ENCODE assay signal across 1 cellular context in the genomic region with DNA sequence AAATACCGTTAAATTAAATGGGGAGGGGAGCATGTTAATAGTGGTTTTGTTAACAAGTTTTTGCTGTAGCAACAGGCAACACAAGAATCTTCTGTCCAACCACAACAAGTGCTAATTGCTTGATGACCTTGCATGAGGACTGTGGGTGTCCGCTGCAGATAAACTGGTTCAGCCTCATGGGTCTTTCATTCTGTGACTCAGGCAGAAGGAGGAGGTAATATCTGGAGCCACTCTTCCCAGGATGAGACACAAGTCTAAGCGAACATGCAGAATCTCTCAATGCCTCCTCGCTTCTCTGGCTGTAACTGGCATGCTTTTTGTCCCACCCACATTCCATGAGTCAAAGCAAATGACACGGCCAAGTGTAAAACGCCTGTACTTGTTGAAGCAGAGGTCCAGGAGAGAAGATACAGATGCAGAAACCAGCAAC.
A peak's percentile ranks its signal among the peaks of the same experiment; 100 is the strongest.
TF ChIP-seq lines count a peak whose summit lies in the region.

No MANE protein-coding gene starts in this region.

TF ChIP-seq in K562, 482 proteins besides CTCF, POLR2A, EP300 and RAD21 (continued from another document):
- TF ChIP-seq, protein P1, sequence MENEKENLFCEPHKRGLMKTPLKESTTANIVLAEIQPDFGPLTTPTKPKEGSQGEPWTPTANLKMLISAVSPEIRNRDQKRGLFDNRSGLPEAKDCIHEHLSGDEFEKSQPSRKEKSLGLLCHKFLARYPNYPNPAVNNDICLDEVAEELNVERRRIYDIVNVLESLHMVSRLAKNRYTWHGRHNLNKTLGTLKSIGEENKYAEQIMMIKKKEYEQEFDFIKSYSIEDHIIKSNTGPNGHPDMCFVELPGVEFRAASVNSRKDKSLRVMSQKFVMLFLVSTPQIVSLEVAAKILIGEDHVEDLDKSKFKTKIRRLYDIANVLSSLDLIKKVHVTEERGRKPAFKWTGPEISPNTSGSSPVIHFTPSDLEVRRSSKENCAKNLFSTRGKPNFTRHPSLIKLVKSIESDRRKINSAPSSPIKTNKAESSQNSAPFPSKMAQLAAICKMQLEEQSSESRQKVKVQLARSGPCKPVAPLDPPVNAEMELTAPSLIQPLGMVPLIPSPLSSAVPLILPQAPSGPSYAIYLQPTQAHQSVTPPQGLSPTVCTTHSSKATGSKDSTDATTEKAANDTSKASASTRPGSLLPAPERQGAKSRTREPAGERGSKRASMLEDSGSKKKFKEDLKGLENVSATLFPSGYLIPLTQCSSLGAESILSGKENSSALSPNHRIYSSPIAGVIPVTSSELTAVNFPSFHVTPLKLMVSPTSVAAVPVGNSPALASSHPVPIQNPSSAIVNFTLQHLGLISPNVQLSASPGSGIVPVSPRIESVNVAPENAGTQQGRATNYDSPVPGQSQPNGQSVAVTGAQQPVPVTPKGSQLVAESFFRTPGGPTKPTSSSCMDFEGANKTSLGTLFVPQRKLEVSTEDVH (IDR thresholded peaks at IDR 0.05; ENCODE audit: low read depth, partially characterized antibody), result no peak
- TF ChIP-seq PCBP1 (IDR thresholded peaks at IDR 0.05; ENCODE audit: low read depth, low read length, poor library complexity, severe bottlenecking), result no peak
- no peak for TF ChIP-seq KAT2B (IDR thresholded peaks at IDR 0.05; ENCODE audit: low read depth, low read length)
- TF ChIP-seq, protein P2, sequence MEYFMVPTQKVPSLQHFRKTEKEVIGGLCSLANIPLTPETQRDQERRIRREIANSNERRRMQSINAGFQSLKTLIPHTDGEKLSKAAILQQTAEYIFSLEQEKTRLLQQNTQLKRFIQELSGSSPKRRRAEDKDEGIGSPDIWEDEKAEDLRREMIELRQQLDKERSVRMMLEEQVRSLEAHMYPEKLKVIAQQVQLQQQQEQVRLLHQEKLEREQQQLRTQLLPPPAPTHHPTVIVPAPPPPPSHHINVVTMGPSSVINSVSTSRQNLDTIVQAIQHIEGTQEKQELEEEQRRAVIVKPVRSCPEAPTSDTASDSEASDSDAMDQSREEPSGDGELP (CRISPR knock-in tag; IDR thresholded peaks at IDR 0.05; ENCODE audit: borderline replicate concordance), result no peak
- TF ChIP-seq, protein P3, sequence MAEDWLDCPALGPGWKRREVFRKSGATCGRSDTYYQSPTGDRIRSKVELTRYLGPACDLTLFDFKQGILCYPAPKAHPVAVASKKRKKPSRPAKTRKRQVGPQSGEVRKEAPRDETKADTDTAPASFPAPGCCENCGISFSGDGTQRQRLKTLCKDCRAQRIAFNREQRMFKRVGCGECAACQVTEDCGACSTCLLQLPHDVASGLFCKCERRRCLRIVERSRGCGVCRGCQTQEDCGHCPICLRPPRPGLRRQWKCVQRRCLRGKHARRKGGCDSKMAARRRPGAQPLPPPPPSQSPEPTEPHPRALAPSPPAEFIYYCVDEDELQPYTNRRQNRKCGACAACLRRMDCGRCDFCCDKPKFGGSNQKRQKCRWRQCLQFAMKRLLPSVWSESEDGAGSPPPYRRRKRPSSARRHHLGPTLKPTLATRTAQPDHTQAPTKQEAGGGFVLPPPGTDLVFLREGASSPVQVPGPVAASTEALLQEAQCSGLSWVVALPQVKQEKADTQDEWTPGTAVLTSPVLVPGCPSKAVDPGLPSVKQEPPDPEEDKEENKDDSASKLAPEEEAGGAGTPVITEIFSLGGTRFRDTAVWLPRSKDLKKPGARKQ (CRISPR knock-in tag; IDR thresholded peaks at IDR 0.05), result no peak
- TF ChIP-seq ILK (tag; IDR thresholded peaks at IDR 0.05; ENCODE audit: borderline replicate concordance, low read depth), result no peak
- no peak for TF ChIP-seq FIP1L1 (IDR thresholded peaks at IDR 0.05; ENCODE audit: low read depth, low read length, poor library complexity, severe bottlenecking)
- no peak for TF ChIP-seq U2AF2 (optimal IDR thresholded peaks at IDR 0.05; ENCODE audit: low read depth, low read length)
- no peak for TF ChIP-seq GABPB2 (CRISPR knock-in tag; conservative IDR thresholded peaks at IDR 0.05)
- peak; percentile 35; the same call in 1 of the 2 replicates for TF ChIP-seq BHLHE40 (IDR thresholded peaks at IDR 0.05; ENCODE audit: low read length)
- TF ChIP-seq ZNF561 (CRISPR knock-in tag; conservative IDR thresholded peaks at IDR 0.05), result no peak
- no peak for TF ChIP-seq MECOM (CRISPR knock-in tag; IDR thresholded peaks at IDR 0.05)
- TF ChIP-seq, protein P4, sequence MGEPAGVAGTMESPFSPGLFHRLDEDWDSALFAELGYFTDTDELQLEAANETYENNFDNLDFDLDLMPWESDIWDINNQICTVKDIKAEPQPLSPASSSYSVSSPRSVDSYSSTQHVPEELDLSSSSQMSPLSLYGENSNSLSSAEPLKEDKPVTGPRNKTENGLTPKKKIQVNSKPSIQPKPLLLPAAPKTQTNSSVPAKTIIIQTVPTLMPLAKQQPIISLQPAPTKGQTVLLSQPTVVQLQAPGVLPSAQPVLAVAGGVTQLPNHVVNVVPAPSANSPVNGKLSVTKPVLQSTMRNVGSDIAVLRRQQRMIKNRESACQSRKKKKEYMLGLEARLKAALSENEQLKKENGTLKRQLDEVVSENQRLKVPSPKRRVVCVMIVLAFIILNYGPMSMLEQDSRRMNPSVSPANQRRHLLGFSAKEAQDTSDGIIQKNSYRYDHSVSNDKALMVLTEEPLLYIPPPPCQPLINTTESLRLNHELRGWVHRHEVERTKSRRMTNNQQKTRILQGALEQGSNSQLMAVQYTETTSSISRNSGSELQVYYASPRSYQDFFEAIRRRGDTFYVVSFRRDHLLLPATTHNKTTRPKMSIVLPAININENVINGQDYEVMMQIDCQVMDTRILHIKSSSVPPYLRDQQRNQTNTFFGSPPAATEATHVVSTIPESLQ (CRISPR knock-in tag; IDR thresholded peaks at IDR 0.05), result no peak
- no peak for TF ChIP-seq ZBTB7A (IDR thresholded peaks at IDR 0.05; ENCODE audit: borderline replicate concordance, control insufficient read depth, low read depth, low read length)
- TF ChIP-seq KDM5B (IDR thresholded peaks at IDR 0.05; ENCODE audit: insufficient replicate concordance, low read depth, low read length), result no peak
- no peak for TF ChIP-seq RFX7 (CRISPR knock-in tag; IDR thresholded peaks at IDR 0.05)
- TF ChIP-seq ZNF212 (CRISPR knock-in tag; IDR thresholded peaks at IDR 0.05), result no peak
- TF ChIP-seq XRCC4 (IDR thresholded peaks at IDR 0.05; ENCODE audit: extremely low read depth, insufficient read depth, insufficient read length), result no peak
- TF ChIP-seq DMBX1 (CRISPR knock-in tag; IDR thresholded peaks at IDR 0.05; ENCODE audit: borderline replicate concordance), result no peak
- no peak for TF ChIP-seq NR4A1 (CRISPR knock-in tag; IDR thresholded peaks at IDR 0.05)
- TF ChIP-seq NR4A1 (tag; IDR thresholded peaks at IDR 0.05), result no peak
- TF ChIP-seq FOSL1 (tag; conservative IDR thresholded peaks at IDR 0.05), result peak; percentile 80
- TF ChIP-seq ZNF431 (CRISPR knock-in tag; IDR thresholded peaks at IDR 0.05), result no peak
- no peak for TF ChIP-seq ETS2 (tag; IDR thresholded peaks at IDR 0.05; ENCODE audit: borderline replicate concordance, poor library complexity, severe bottlenecking)
- TF ChIP-seq RBM15 (IDR thresholded peaks at IDR 0.05; ENCODE audit: insufficient read depth, low read length), result no peak
